8 cellular contexts compared by ENCODE assay signal in the genomic region with DNA sequence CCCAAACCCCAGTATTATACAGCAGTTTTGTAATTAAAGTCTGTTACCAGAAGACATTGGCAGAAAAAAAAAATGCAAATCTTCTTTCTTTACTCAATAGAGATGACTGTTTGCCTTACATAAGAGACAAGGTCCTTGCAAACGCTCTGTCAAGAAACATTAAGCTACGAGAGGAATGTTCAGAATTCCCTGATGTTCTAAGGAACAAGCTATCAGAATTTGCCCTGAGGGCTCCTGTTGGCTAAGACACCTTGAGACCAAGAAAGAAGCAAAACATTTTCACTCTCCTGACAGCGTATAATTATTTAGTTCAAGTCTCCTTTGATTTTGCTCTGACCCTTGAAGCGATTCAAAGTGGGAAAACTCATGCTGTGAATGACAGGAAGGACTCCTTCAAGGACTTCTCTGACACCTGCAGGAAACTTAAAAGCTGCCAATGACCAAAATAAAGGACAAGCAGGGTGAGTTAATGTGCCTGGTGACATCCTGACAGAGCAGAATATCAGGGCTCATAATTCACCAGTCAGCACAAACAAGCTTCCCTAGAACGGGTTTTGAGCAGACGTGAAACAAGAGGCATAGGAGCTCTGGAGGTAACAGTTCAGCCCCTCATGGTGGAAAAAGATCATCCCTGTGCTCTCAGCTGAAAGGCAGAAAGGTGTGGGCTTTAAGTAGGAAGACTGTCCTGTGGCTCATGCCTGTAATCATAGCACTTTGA. TPM values are rescaled to one million over a fixed set of nuclear protein-coding genes. Genes with fewer than 3 reads are reported as not detected.
DNase-seq lines count a peak whose midpoint lies in the region; ATAC-seq and TF ChIP-seq lines count a peak whose summit lies in the region.

No MANE protein-coding gene starts in this region.

- peak overlapping the region; percentile 46 to 95 (median 83) for H3K27ac Mint-ChIP-seq in brain

- H3K4me1 ChIP-seq in muscle layer of duodenum (ENCODE audit: control insufficient read depth in 1 of 2, insufficient read depth in 2 of 2, low read length in 2 of 2) = peaks cover 29 to 52% of the 10 kb centered on the region in 2 donors

- POLR2A ChIA-PET in AG04450 (lab: Yijun Ruan, JAX) = interaction anchor here (1.2 kb wide), 1 partner anchor 26 kb away, joined by 4 read pairs; no protein-coding TSS in a partner anchor

- H3K4me1 Mint-ChIP-seq in brain = peaks cover 62% of the 10 kb centered on the region

- DNase-seq in AG04450 (ENCODE audit: low read depth, low spot score) (no peak), left lobe of liver (ENCODE audit: low spot score) (no peak), NCI-H446 (lab: John Stamatoyannopoulos, UW) (no peak), AG08396 (ENCODE audit: low spot score) (no peak), NCI-H774 (lab: John Stamatoyannopoulos, UW) (no peak)

- CTCF ChIA-PET in AG04450 (lab: Charles Lee) = interaction anchor here (0.6 to 2.4 kb wide), 3 partner anchors 11 to 100 kb away, joined by 3 to 27 read pairs (median 8); no protein-coding TSS in a partner anchor

- peak overlapping the region; percentile 74 to 100 (median 80) for H3K4me3 Mint-ChIP-seq in brain

- ATAC-seq in HG02885 (IDR thresholded peaks at IDR 0.05; ENCODE audit: poor library complexity, unreplicated experiment) (peak; percentile 4), left lobe of liver (no peak)

- no peak overlapping the region for H3K4me3 ChIP-seq in AG04450 (ENCODE audit: low read depth, low read length)
- H3K4me3 ChIP-seq in muscle layer of duodenum (ENCODE audit: low read depth in 1 of 2, low read length in 2 of 2) = peak overlapping the region in 1 of 2 donors; percentile 50

- peaks cover 0 to 6% of the 10 kb centered on the region in 2 donors for H3K36me3 ChIP-seq in muscle layer of duodenum (ENCODE audit: control insufficient read depth in 1 of 2, insufficient read depth in 2 of 2, low read length in 2 of 2)

- peaks cover 0 to 9% (median 0%) of the 10 kb centered on the region in 5 experiments for H3K9me3 Mint-ChIP-seq in brain

- H3K27me3 ChIP-seq in AG04450 (ENCODE audit: control insufficient read depth, insufficient read depth, low read length) (no peaks in the 10 kb centered on the region), muscle layer of duodenum (ENCODE audit: low read depth, low read length) (no peaks in the 10 kb centered on the region)

- H3K27ac ChIP-seq in AG04450 (ENCODE audit: low read depth, low read length) = peak overlapping the region; percentile 22
- peak overlapping the region; percentile 88 for H3K27ac ChIP-seq in muscle layer of duodenum (ENCODE audit: low read length)

- no peaks in the 10 kb centered on the region for H3K9me3 ChIP-seq in AG04450 (ENCODE audit: control insufficient read depth, insufficient read depth, low read length)
- H3K9me3 ChIP-seq in muscle layer of duodenum (ENCODE audit: control insufficient read depth in 1 of 2, low read length in 2 of 2) = no peaks in the 10 kb centered on the region

- peaks cover 20% of the 10 kb centered on the region for H3K36me3 Mint-ChIP-seq in brain

- TF ChIP-seq CTCF in AG04450 (IDR thresholded peaks at IDR 0.05; ENCODE audit: low read depth, low read length) (no peak), brain (conservative IDR thresholded peaks at IDR 0.05) (no peak)

- H3K27me3 Mint-ChIP-seq in brain = peaks cover 8% of the 10 kb centered on the region

RNA-seq across cellular contexts. Expression of a gene that starts 2.5 kb away (rescaled TPM):
- 116 and 127 TPM in 2 replicates for polyA plus RNA-seq in AG04450 (2011; rRNA removed)
- polyA minus RNA-seq in AG04450 (2011; rRNA and poly(A)+ RNA removed) = 95.5 and 114 TPM in 2 replicates
- polyA plus RNA-seq in brain (ENCODE audit: insufficient read depth, low read depth, low replicate concordance) = 70.3 TPM
- total RNA-seq in left lobe of liver = 36.1 TPM

RNA-seq across cellular contexts. Expression of a gene that starts 19.2 kb away (rescaled TPM):
- polyA plus RNA-seq in AG04450 (2011; rRNA removed) (55.5 and 69.4 TPM in 2 replicates), brain (ENCODE audit: insufficient read depth, low read depth, low replicate concordance) (64.7 TPM)
- polyA minus RNA-seq in AG04450 (2011; rRNA and poly(A)+ RNA removed) = 58.0 and 67.6 TPM in 2 replicates
- 33.4 TPM for total RNA-seq in left lobe of liver

RNA-seq across cellular contexts. Expression of a gene that starts 27.7 kb away (rescaled TPM):
- polyA plus RNA-seq in AG04450 (2011; rRNA removed) (14.2 and 18.6 TPM in 2 replicates), brain (ENCODE audit: insufficient read depth, low read depth, low replicate concordance) (25.2 TPM)
- 14.3 and 15.2 TPM in 2 replicates for polyA minus RNA-seq in AG04450 (2011; rRNA and poly(A)+ RNA removed)
- 23.8 TPM for total RNA-seq in left lobe of liver

RNA-seq across cellular contexts. Expression of a gene that starts 36.0 kb away (rescaled TPM):
- polyA plus RNA-seq in AG04450 (2011; rRNA removed) = 38.2 and 43.2 TPM in 2 replicates
- polyA minus RNA-seq in AG04450 (2011; rRNA and poly(A)+ RNA removed) = 24.1 and 24.6 TPM in 2 replicates
- polyA plus RNA-seq in brain (ENCODE audit: insufficient read depth, low read depth, low replicate concordance) = 44.5 TPM
- total RNA-seq in left lobe of liver = 15.8 TPM

RNA-seq across cellular contexts. Expression of a gene that starts 44.2 kb away (rescaled TPM):
- not detected in 2 replicates for polyA plus RNA-seq in AG04450 (2011; rRNA removed)
- not detected in 2 replicates for polyA minus RNA-seq in AG04450 (2011; rRNA and poly(A)+ RNA removed)
- polyA plus RNA-seq in brain (ENCODE audit: insufficient read depth, low read depth, low replicate concordance) = 2.1 TPM
- not detected for total RNA-seq in left lobe of liver
